22 cellular contexts compared by ENCODE assay signal in genomic region chr11:3684129-3684685, GRCh38. TPM values are rescaled to one million over a fixed set of nuclear protein-coding genes. Genes with fewer than 3 reads are reported as not detected.
"Had no signal": no experiment of that assay in that cellular context is flagged by ENCODE, and none has a peak within 500 bp of the region (broad histone marks: within the 10 kb centered on the region; RNA-seq: fewer than 3 reads in every experiment).

No MANE protein-coding gene starts in this region.

- H3K9me3 Mint-ChIP-seq: activated naive CD8-positive, alpha-beta T cell treated with anti-CD3 and anti-CD28 coated beads, Interleukin-2, amount 10 ng/mL, durations not matched to agents 7 days and 5 days; memory B cell; naive thymus-derived CD8-positive, alpha-beta T cell; WTC11 had no signal

- H3K4me1 Mint-ChIP-seq: memory B cell, WTC11 had no signal

- ATAC-seq: activated CD8-positive, alpha-beta T cell treated with anti-CD3 and anti-CD28 coated beads, Interleukin-2, amount 10 ng/mL, durations not matched to agents 7 days and 5 days; naive thymus-derived CD8-positive, alpha-beta T cell; stimulated activated naive CD8-positive, alpha-beta T cell treated with anti-CD3 and anti-CD28 coated beads, Interleukin-15, Interleukin-2, amounts not matched to agents 100 U/mL and 50 U/mL, for 24 hours; T-helper 17 cell; WTC11 had no signal

- H3K27me3 Mint-ChIP-seq: activated naive CD8-positive, alpha-beta T cell treated with anti-CD3 and anti-CD28 coated beads, Interleukin-2, amount 10 ng/mL, durations not matched to agents 7 days and 5 days; memory B cell; naive thymus-derived CD8-positive, alpha-beta T cell; T-helper 17 cell had no signal

- DNase-seq: activated CD4-positive, alpha-beta T cell treated with anti-CD3 and anti-CD28 coated beads for 4 hours; activated CD8-positive, alpha-beta memory T cell treated with anti-CD3 and anti-CD28 coated beads, Interleukin-2, amount 50 U/mL, for 4 hours; activated CD8-positive, alpha-beta T cell treated with anti-CD3 and anti-CD28 coated beads, Interleukin-2, amount 10 ng/mL, durations not matched to agents 7 days and 5 days; activated naive CD4-positive, alpha-beta T cell; activated naive CD8-positive, alpha-beta T cell treated with anti-CD3 and anti-CD28 coated beads, Interleukin-2, amount 10 ng/mL, durations not matched to agents 7 days and 5 days; anterior cingulate cortex; effector CD8-positive, alpha-beta T cell; islet precursor cell; naive thymus-derived CD8-positive, alpha-beta T cell; stimulated activated CD4-positive, alpha-beta T cell treated with anti-CD3 and anti-CD28 coated beads, Interleukin-4, amount 100 ng/mL, for 4 hours; stimulated activated CD8-positive, alpha-beta memory T cell treated with anti-CD3 and anti-CD28 coated beads, Interleukin-4, amount 100 ng/mL, for 48 hours; stimulated activated naive CD8-positive, alpha-beta T cell treated with anti-CD3 and anti-CD28 coated beads, Interleukin-15, Interleukin-2, amounts not matched to agents 100 U/mL and 50 U/mL, for 24 hours; T-helper 17 cell; trophoblast cell had no signal

- H3K4me3 Mint-ChIP-seq: activated CD8-positive, alpha-beta T cell treated with anti-CD3 and anti-CD28 coated beads, Interleukin-2, amount 10 ng/mL, durations not matched to agents 7 days and 5 days; activated naive CD8-positive, alpha-beta T cell treated with anti-CD3 and anti-CD28 coated beads, Interleukin-2, amount 10 ng/mL, durations not matched to agents 7 days and 5 days; memory B cell; naive thymus-derived CD8-positive, alpha-beta T cell; T-helper 17 cell; WTC11 had no signal

- H3K27ac Mint-ChIP-seq: activated CD8-positive, alpha-beta T cell treated with anti-CD3 and anti-CD28 coated beads, Interleukin-2, amount 10 ng/mL, durations not matched to agents 7 days and 5 days; activated naive CD8-positive, alpha-beta T cell treated with anti-CD3 and anti-CD28 coated beads, Interleukin-2, amount 10 ng/mL, durations not matched to agents 7 days and 5 days; memory B cell; T-helper 17 cell; WTC11 had no signal

RNA-seq across cellular contexts. Expression of gene ART1, which starts 39.3 kb away (rescaled TPM):
- total RNA-seq: activated CD8-positive, alpha-beta T cell treated with anti-CD3 and anti-CD28 coated beads, Interleukin-2, amount 10 ng/mL, durations not matched to agents 7 days and 5 days; activated naive CD8-positive, alpha-beta T cell treated with anti-CD3 and anti-CD28 coated beads, Interleukin-2, amount 10 ng/mL, durations not matched to agents 7 days and 5 days; fibroblast of lung; mucosa of gallbladder; naive thymus-derived CD8-positive, alpha-beta T cell; right atrium auricular region; smooth muscle cell; suprapubic skin; T-helper 17 cell; WTC11 had no signal

RNA-seq across cellular contexts. Expression of gene ART5, which starts 42.4 kb away (rescaled TPM):
- total RNA-seq: activated CD8-positive, alpha-beta T cell treated with anti-CD3 and anti-CD28 coated beads, Interleukin-2, amount 10 ng/mL, durations not matched to agents 7 days and 5 days; activated naive CD8-positive, alpha-beta T cell treated with anti-CD3 and anti-CD28 coated beads, Interleukin-2, amount 10 ng/mL, durations not matched to agents 7 days and 5 days; naive thymus-derived CD8-positive, alpha-beta T cell; posterior vena cava; suprapubic skin; T-helper 17 cell had no signal
